ENCODE assay signal across 26 cellular contexts in the genomic region with DNA sequence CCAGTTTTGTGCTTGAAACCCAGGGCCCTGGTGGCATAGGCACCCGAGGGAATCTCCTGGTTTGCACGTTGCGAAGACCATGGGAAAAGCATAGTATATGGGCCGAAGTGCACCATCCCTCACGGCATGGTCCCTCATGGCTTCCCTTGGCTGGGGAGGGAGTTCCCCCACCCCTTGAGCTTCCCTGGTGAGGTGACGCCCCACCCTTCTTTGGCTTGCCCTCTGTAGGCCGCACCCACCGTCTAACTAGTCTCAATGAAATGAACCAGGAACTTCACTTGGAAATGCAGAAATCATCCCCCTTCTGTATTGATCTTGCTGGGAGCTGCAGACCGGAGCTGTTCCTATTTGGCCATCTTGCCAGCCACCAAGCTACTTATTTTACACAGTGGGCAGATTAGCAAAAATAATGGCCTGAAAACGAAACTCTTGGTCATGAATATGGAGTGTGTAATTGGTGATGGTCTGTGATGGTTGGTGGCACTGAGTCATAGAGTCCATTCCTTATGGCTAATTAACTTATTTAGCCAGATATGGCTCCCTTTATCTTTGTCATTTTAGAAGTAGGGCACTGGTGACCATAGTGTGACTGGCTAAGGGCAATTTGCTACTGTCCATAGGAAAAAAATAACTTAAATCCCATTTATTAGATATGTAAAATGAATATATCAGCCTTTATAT. TPM values are rescaled to one million over a fixed set of nuclear protein-coding genes. Genes with fewer than 3 reads are reported as not detected.
"Had no signal": no experiment of that assay in that cellular context is flagged by ENCODE, and none has a peak within 500 bp of the region (broad histone marks: within the 10 kb centered on the region; RNA-seq: fewer than 3 reads in every experiment).

No MANE protein-coding gene starts in this region.

- H3K27ac ChIP-seq: lower lobe of right lung, neutrophil, parathyroid adenoma, psoas muscle, skin epidermis, stomach, testis, thyroid gland, transverse colon, vagina had no signal

- H3K4me1 ChIP-seq: lower lobe of right lung, parathyroid adenoma, psoas muscle, testis, vagina had no signal

- H2AFZ ChIP-seq: parathyroid adenoma had no signal

- H3K27me3 ChIP-seq: neutrophil, stomach, testis, thyroid gland, transverse colon, upper lobe of left lung, vagina had no signal

- H3K9ac ChIP-seq: parathyroid adenoma had no signal

- H3K36me3 Mint-ChIP-seq: naive thymus-derived CD8-positive, alpha-beta T cell; stimulated activated naive B cell treated with anti-CD40 and anti-IgM and Interleukin-4, amounts not matched to agents 10 μg/mL and 1 μg/mL and 100 μg/mL, for 72 hours had no signal

- H3K4me3 ChIP-seq: lower lobe of right lung, psoas muscle, skin epidermis, stomach, testis, thyroid gland, transverse colon, upper lobe of left lung, vagina had no signal

- DNase-seq: hypothalamus; mammary epithelial cell; mesenchymal stem cell; naive thymus-derived CD8-positive, alpha-beta T cell; occipital lobe; psoas muscle; stimulated activated CD4-positive, alpha-beta T cell treated with anti-CD3 and anti-CD28 coated beads, Interleukin-12 subunit alpha, Interleukin-12 subunit beta, amount 100 ng/mL, for 4 hours; stimulated activated CD4-positive, alpha-beta T cell treated with anti-CD3 and anti-CD28 coated beads, Interleukin-15, amount 100 ng/mL, for 24 hours; stimulated activated CD4-positive, alpha-beta T cell treated with anti-CD3 and anti-CD28 coated beads, Interleukin-2, amount 100 ng/mL, for 24 hours; stimulated activated CD4-positive, alpha-beta T cell treated with anti-CD3 and anti-CD28 coated beads, Interleukin-4, amount 100 ng/mL, for 1 hour; stimulated activated naive B cell treated with anti-CD40 and anti-IgM and Interleukin-4, amounts not matched to agents 10 μg/mL and 1 μg/mL and 100 μg/mL, for 72 hours; stimulated activated naive CD8-positive, alpha-beta T cell treated with anti-CD3 and anti-CD28 coated beads, Interleukin-15, Interleukin-2, amounts not matched to agents 100 U/mL and 50 U/mL, for 24 hours; stomach; testis; transverse colon had no signal

- H3K9me3 ChIP-seq: lower lobe of right lung, neutrophil, psoas muscle, testis, thyroid gland, transverse colon, upper lobe of left lung, vagina had no signal

- ATAC-seq: lower lobe of right lung; naive thymus-derived CD8-positive, alpha-beta T cell; right cardiac atrium; sciatic nerve; stimulated activated naive B cell treated with anti-CD40 and anti-IgM and Interleukin-4, amounts not matched to agents 10 μg/mL and 1 μg/mL and 100 μg/mL, for 72 hours; stimulated activated naive CD8-positive, alpha-beta T cell treated with anti-CD3 and anti-CD28 coated beads, Interleukin-15, Interleukin-2, amounts not matched to agents 100 U/mL and 50 U/mL, for 24 hours had no signal

- H3K4me3 Mint-ChIP-seq: naive thymus-derived CD8-positive, alpha-beta T cell; nephron; neural crest cell; stimulated activated naive B cell treated with anti-CD40 and anti-IgM and Interleukin-4, amounts not matched to agents 10 μg/mL and 1 μg/mL and 100 μg/mL, for 72 hours had no signal

- H3K27ac Mint-ChIP-seq: naive thymus-derived CD8-positive, alpha-beta T cell; nephron; stimulated activated naive B cell treated with anti-CD40 and anti-IgM and Interleukin-4, amounts not matched to agents 10 μg/mL and 1 μg/mL and 100 μg/mL, for 72 hours had no signal

- H3K36me3 ChIP-seq: lower lobe of right lung, neutrophil, stomach, thyroid gland, transverse colon, upper lobe of left lung, vagina had no signal

- H3K4me1 Mint-ChIP-seq: naive thymus-derived CD8-positive, alpha-beta T cell; nephron; neural crest cell; stimulated activated naive B cell treated with anti-CD40 and anti-IgM and Interleukin-4, amounts not matched to agents 10 μg/mL and 1 μg/mL and 100 μg/mL, for 72 hours had no signal

RNA-seq across cellular contexts. Expression of a gene that starts 21.3 kb away (rescaled TPM):
- total RNA-seq: mammary epithelial cell; naive thymus-derived CD8-positive, alpha-beta T cell had no signal
- polyA plus RNA-seq: mammary epithelial cell; naive thymus-derived CD8-positive, alpha-beta T cell had no signal
